6 cellular contexts compared by ENCODE assay signal in genomic region chr2:27407798-27408491, GRCh38. TPM values are rescaled to one million over a fixed set of nuclear protein-coding genes. Genes with fewer than 3 reads are reported as not detected.
DNase-seq lines count a peak whose midpoint lies in the region; ATAC-seq, FAIRE-seq and TF ChIP-seq lines count a peak whose summit lies in the region.

No MANE protein-coding gene starts in this region.

- CTCF ChIA-PET in IMR-90 (lab: Yijun Ruan, JAX), result interaction anchor here (0.6 to 1.2 kb wide), 6 partner anchors 17 to 275 kb away, joined by 3 to 6 read pairs (median 4); partner anchors contain the start of gene NRBP1

- in situ Hi-C loops in IMR-90 (cut with MboI; ENCODE audit: low sequenced_read_pairs), result no loop called here

- peak; percentile 70 for TF ChIP-seq CTCF in IMR-90 (conservative IDR thresholded peaks at IDR 0.05; ENCODE audit: low read depth, low read length)
- TF ChIP-seq CTCF in WERI-Rb-1 (IDR thresholded peaks at IDR 0.05; ENCODE audit: low read depth, low read length), result peak; percentile 73
- peak; percentile 57 for TF ChIP-seq CTCF in kidney (IDR thresholded peaks at IDR 0.05; ENCODE audit: borderline replicate concordance, extremely low read depth, insufficient read depth)

- FAIRE-seq in kidney (lab: Jason Lieb, UNC), result no peak

- H4K5ac ChIP-seq in IMR-90 (ENCODE audit: low read depth, low read length), result no peak overlapping the region

- H3K27ac ChIP-seq in BLaER1 treated with 17β-estradiol and CSF1 and Interleukin-3, amounts not matched to agents 10 nM and 100 nM, result peak overlapping the region; percentile 38 to 94 (median 91); a peak in 19 of 22 replicates
- H3K27ac ChIP-seq in IMR-90 (ENCODE audit: insufficient read depth, low read length) (no peak overlapping the region), WERI-Rb-1 (peak overlapping the region; percentile 90), kidney (ENCODE audit: low read depth in 2 of 2, low read length in 2 of 2) (no peak overlapping the region)

- dilution Hi-C loops in IMR-90 (cut with HindIII; ENCODE audit: low sequenced_read_pairs, unreplicated experiment), result no loop called here

- H3K4ac ChIP-seq in IMR-90 (ENCODE audit: low read depth, low read length), result no peak overlapping the region

- H3K14ac ChIP-seq in IMR-90 (replicated peaks; ENCODE audit: low read depth, low read length), result no peak overlapping the region

- WGBS in IMR-90 (ENCODE audit: extremely low coverage in 2 of 2, insufficient read length in 1 of 2), 2 experiments, result no CpG with 5 or more reads among the region's 16 CpGs

- TF ChIP-seq POLR2A in IMR-90 (IDR thresholded peaks at IDR 0.05; ENCODE audit: low read depth, low read length), result no peak

- H2AFZ ChIP-seq in IMR-90 (replicated peaks; ENCODE audit: low read length, poor library complexity), result peak overlapping the region; percentile 82

- H2BK120ac ChIP-seq in IMR-90 (ENCODE audit: low read depth, low read length), result no peak overlapping the region

- no peak overlapping the region for H3K18ac ChIP-seq in IMR-90 (ENCODE audit: low read depth, low read length)

- H3K4me1 ChIP-seq in BLaER1 treated with 17β-estradiol and CSF1 and Interleukin-3, amounts not matched to agents 10 nM and 100 nM, result peaks cover 17 to 38% (median 26%) of the 10 kb centered on the region in 10 experiments
- H3K4me1 ChIP-seq in IMR-90 (ENCODE audit: control insufficient read depth, insufficient read depth, low read length) (0 out of 2 replicates have a peak, but pooled peaks cover 2% of the 10 kb centered on the region), kidney (ENCODE audit: control insufficient read depth in 1 of 2, insufficient read depth in 1 of 2, low read depth in 1 of 2, low read length in 2 of 2) (peaks cover 7% of the 10 kb centered on the region in 2 donors)

- H3K36me3 ChIP-seq in BLaER1 treated with 17β-estradiol and CSF1 and Interleukin-3, amounts not matched to agents 10 nM and 100 nM, result peaks cover 7 to 49% (median 46%) of the 10 kb centered on the region in 11 experiments; a peak in 21 of 22 replicates
- H3K36me3 ChIP-seq in IMR-90 (ENCODE audit: control insufficient read depth, insufficient read depth, low read length), result peaks cover 3% of the 10 kb centered on the region; the same call in 1 of the 2 replicates
- peaks cover 45% of the 10 kb centered on the region for H3K36me3 ChIP-seq in WERI-Rb-1
- H3K36me3 ChIP-seq in kidney (ENCODE audit: control insufficient read depth in 1 of 2, insufficient read depth in 2 of 2, low read length in 2 of 2), result no peaks in the 10 kb centered on the region

- peak overlapping the region; percentile 78 to 98 (median 89) for H3K4me2 ChIP-seq in BLaER1 treated with 17β-estradiol and CSF1 and Interleukin-3, amounts not matched to agents 10 nM and 100 nM
- peak overlapping the region; percentile 99 for H3K4me2 ChIP-seq in IMR-90 (ENCODE audit: low read depth, low read length)

- no peaks in the 10 kb centered on the region for H3K27me3 ChIP-seq in BLaER1 treated with 17β-estradiol and CSF1 and Interleukin-3, amounts not matched to agents 10 nM and 100 nM
- H3K27me3 ChIP-seq in IMR-90 (ENCODE audit: control insufficient read depth, insufficient read depth, low read length), result no peaks in the 10 kb centered on the region
- H3K27me3 ChIP-seq in WERI-Rb-1 (ENCODE audit: insufficient read depth, low read depth, severe bottlenecking), result no peaks in the 10 kb centered on the region

- H3K79me1 ChIP-seq in IMR-90 (ENCODE audit: low read depth in 1 of 2, low read length in 2 of 2), result peaks cover 0 to 20% of the 10 kb centered on the region in 2 experiments; a peak in 2 of 4 replicates

- DNase-seq in IMR-90 (peak; percentile 73), WERI-Rb-1 (peak; percentile 72), kidney (no peak), cerebellar nuclear complex (lab: John Stamatoyannopoulos, UW) (no peak)

- intact Hi-C loops in IMR-90 (cut with micrococcal nuclease) (loop anchor here (2.0 to 10.0 kb wide), 3 partner anchors 217 to 274 kb away; partner anchors contain the start of genes CCDC121, GPN1, SLC4A1AP and SUPT7L), kidney (cut with DNase I) (no loop called here)

- peak overlapping the region; percentile 97 for H2AK9ac ChIP-seq in IMR-90 (replicated peaks; ENCODE audit: low read depth, low read length, poor library complexity)

- no peak overlapping the region for H2BK20ac ChIP-seq in IMR-90 (ENCODE audit: low read depth, low read length)

- POLR2A ChIA-PET in IMR-90 (lab: Charles Lee; ENCODE audit: unreplicated experiment), result no interaction called here

- H3K23ac ChIP-seq in IMR-90 (ENCODE audit: low read depth, low read length), result peak overlapping the region; percentile 67; the same call in 1 of the 2 replicates

- peak overlapping the region; percentile 84 to 98 (median 93) for H3K9ac ChIP-seq in BLaER1 treated with 17β-estradiol and CSF1 and Interleukin-3, amounts not matched to agents 10 nM and 100 nM
- H3K9ac ChIP-seq in IMR-90 (ENCODE audit: low read depth, low read length), result peak overlapping the region; percentile 58
- no peak overlapping the region for H3K9ac ChIP-seq in kidney (ENCODE audit: low read length in 2 of 2)

- H3K9me3 ChIP-seq in BLaER1 treated with 17β-estradiol and CSF1 and Interleukin-3, amounts not matched to agents 10 nM and 100 nM (replicated peaks in 1 of 11), result peaks cover 0 to 5% (median 0%) of the 10 kb centered on the region in 11 experiments; a peak in 1 of 22 replicates
- H3K9me3 ChIP-seq in IMR-90 (ENCODE audit: control insufficient read depth, insufficient read depth, low read length), result no peaks in the 10 kb centered on the region
- no peaks in the 10 kb centered on the region for H3K9me3 ChIP-seq in WERI-Rb-1 (ENCODE audit: severe bottlenecking)
- H3K9me3 ChIP-seq in kidney (ENCODE audit: control insufficient read depth in 1 of 2, low read length in 2 of 2), result no peaks in the 10 kb centered on the region

- no peak overlapping the region for H4K8ac ChIP-seq in IMR-90 (ENCODE audit: low read depth in 2 of 2, low read length in 2 of 2)

- H2AK5ac ChIP-seq in IMR-90 (ENCODE audit: low read depth, low read length), result no peak overlapping the region

- no TSS peak for BruUV-seq in IMR-90 (replicated peaks; lab: Mats Ljungman, UMichigan)

- peaks cover 6 to 64% (median 60%) of the 10 kb centered on the region in 11 experiments; a peak in 21 of 22 replicates for H4K20me1 ChIP-seq in BLaER1 treated with 17β-estradiol and CSF1 and Interleukin-3, amounts not matched to agents 10 nM and 100 nM
- H4K20me1 ChIP-seq in IMR-90 (ENCODE audit: insufficient read depth, low read length), result peaks cover 15% of the 10 kb centered on the region

- no peak overlapping the region for H4K91ac ChIP-seq in IMR-90 (ENCODE audit: insufficient read depth, low read depth, low read length)

- H2BK5ac ChIP-seq in IMR-90 (ENCODE audit: low read depth, low read length, poor library complexity, severe bottlenecking), result no peak overlapping the region

- no peak overlapping the region for H3K56ac ChIP-seq in IMR-90 (ENCODE audit: extremely low read depth, insufficient read depth, low read length)

- ATAC-seq in IMR-90 (ENCODE audit: low read depth) (0 out of 2 replicates have a peak, but pooled peaks have one; percentile 16), HG03521 (IDR thresholded peaks at IDR 0.05; ENCODE audit: unreplicated experiment) (no peak)

- no peak overlapping the region for H2BK15ac ChIP-seq in IMR-90 (ENCODE audit: low read depth, low read length)

- peak overlapping the region; percentile 86 to 100 (median 98) for H3K4me3 ChIP-seq in BLaER1 treated with 17β-estradiol and CSF1 and Interleukin-3, amounts not matched to agents 10 nM and 100 nM
- H3K4me3 ChIP-seq in IMR-90 (ENCODE audit: insufficient read depth, low read depth, low read length) (peak overlapping the region; percentile 63), WERI-Rb-1 (ENCODE audit: low read depth, low read length) (peak overlapping the region; percentile 96), kidney (ENCODE audit: low read length in 2 of 2) (peak overlapping the region; percentile 81 to 86)

- peaks cover 4% of the 10 kb centered on the region; the same call in 1 of the 2 replicates for H3K9me1 ChIP-seq in IMR-90 (ENCODE audit: insufficient read depth, low read length)

- TF ChIP-seq RAD21 in IMR-90 (IDR thresholded peaks at IDR 0.05; ENCODE audit: low read length), result peak; percentile 62

TF ChIP-seq in IMR-90, 13 proteins besides CTCF, POLR2A, EP300 and RAD21 (continues in another document):
- no peak for TF ChIP-seq CHD1 (IDR thresholded peaks at IDR 0.05; ENCODE audit: low read depth, low read length)
- peak; percentile 70 for TF ChIP-seq SMC3 (IDR thresholded peaks at IDR 0.05; ENCODE audit: low read depth, low read length)

RNA-seq across cellular contexts. Expression of gene PPM1G, which starts 1.4 kb away (rescaled TPM):
- 95.9 and 99.2 TPM in 2 replicates for total RNA-seq in IMR-90 (2012; rRNA removed)
- polyA plus RNA-seq in IMR-90 (2012; rRNA removed), result 55.9 and 57.6 TPM in 2 replicates
- 28.8 and 44.4 TPM in 2 replicates for polyA plus RNA-seq in IMR-90 (2012; cell fraction: cytosol; rRNA removed)
- polyA plus RNA-seq in IMR-90 (2012; cell fraction: nucleus; rRNA removed; ENCODE audit: low replicate concordance), result 24.9 and 39.9 TPM in 2 replicates
- total RNA-seq in kidney, result 60.7 TPM
- polyA plus RNA-seq in kidney (ENCODE audit: insufficient read depth, low read depth, low replicate concordance), result 50.7 TPM

RNA-seq across cellular contexts. Expression of gene NRBP1, which starts 20.5 kb away (rescaled TPM):
- 107 and 120 TPM in 2 replicates for total RNA-seq in IMR-90 (2012; rRNA removed)
- polyA plus RNA-seq in IMR-90 (2012; rRNA removed), result 150 and 155 TPM in 2 replicates
- 80.8 and 104 TPM in 2 replicates for polyA plus RNA-seq in IMR-90 (2012; cell fraction: cytosol; rRNA removed)
- 110 and 132 TPM in 2 replicates for polyA plus RNA-seq in IMR-90 (2012; cell fraction: nucleus; rRNA removed; ENCODE audit: low replicate concordance)
- total RNA-seq in kidney, result 69.5 TPM
- 56.5 TPM for polyA plus RNA-seq in kidney (ENCODE audit: insufficient read depth, low read depth, low replicate concordance)

RNA-seq across cellular contexts. Expression of gene ZNF513, which starts 27.4 kb away (rescaled TPM):
- total RNA-seq in IMR-90 (2012; rRNA removed) (3.1 and 3.4 TPM in 2 replicates), kidney (23.6 TPM)
- polyA plus RNA-seq in IMR-90 (2012; rRNA removed) (23.5 and 23.7 TPM in 2 replicates), kidney (ENCODE audit: insufficient read depth, low read depth, low replicate concordance) (18.8 TPM)
- polyA plus RNA-seq in IMR-90 (2012; cell fraction: cytosol; rRNA removed), result 11.3 and 17.8 TPM in 2 replicates
- polyA plus RNA-seq in IMR-90 (2012; cell fraction: nucleus; rRNA removed; ENCODE audit: low replicate concordance), result 73.2 and 130 TPM in 2 replicates

RNA-seq across cellular contexts. Expression of gene KRTCAP3, which starts 34.2 kb away (rescaled TPM):
- total RNA-seq in IMR-90 (2012; rRNA removed), result not detected in 2 replicates
- polyA plus RNA-seq in IMR-90 (2012; rRNA removed), result 1.1 and 1.5 TPM in 2 replicates
- 0.34 TPM in 1 of 2 replicates, not detected in the other for polyA plus RNA-seq in IMR-90 (2012; cell fraction: cytosol; rRNA removed)
- polyA plus RNA-seq in IMR-90 (2012; cell fraction: nucleus; rRNA removed; ENCODE audit: low replicate concordance), result 6.8 and 13.2 TPM in 2 replicates
- total RNA-seq in kidney, result 32.1 TPM
- 17.2 TPM for polyA plus RNA-seq in kidney (ENCODE audit: insufficient read depth, low read depth, low replicate concordance)

RNA-seq across cellular contexts. Expression of gene SNX17, which starts 37.5 kb away (rescaled TPM):
- total RNA-seq in IMR-90 (2012; rRNA removed) (130 and 131 TPM in 2 replicates), kidney (98.7 TPM)
- polyA plus RNA-seq in IMR-90 (2012; rRNA removed) (100.0 and 102 TPM in 2 replicates), kidney (ENCODE audit: insufficient read depth, low read depth, low replicate concordance) (115 TPM)
- 114 and 116 TPM in 2 replicates for polyA plus RNA-seq in IMR-90 (2012; cell fraction: cytosol; rRNA removed)
- polyA plus RNA-seq in IMR-90 (2012; cell fraction: nucleus; rRNA removed; ENCODE audit: low replicate concordance), result 108 and 144 TPM in 2 replicates

Comparison
In these comparisons a context has a peak if more than half of its experiments do, and no peak if none do; other contexts are left out.
1. H3K27ac ChIP-seq: peak in BLaER1 treated with 17β-estradiol and CSF1 and Interleukin-3, amounts not matched to agents 10 nM and 100 nM (11 of 11) and WERI-Rb-1 (single experiment); none in IMR-90 (single experiment) and kidney (0 of 2).
2. H3K9ac ChIP-seq: peak in BLaER1 treated with 17β-estradiol and CSF1 and Interleukin-3, amounts not matched to agents 10 nM and 100 nM (11 of 11) and IMR-90 (single experiment); none in kidney (0 of 2).
3. DNase-seq: peak in IMR-90 (single experiment) and WERI-Rb-1 (single experiment); none in kidney (single experiment) and cerebellar nuclear complex (0 of 2).
4. Peak in every context shown above with its lines, with median percentiles within 50 percentile points of each other: H3K4me3 ChIP-seq and CTCF ChIP-seq.